ENCODE assay signal across 12 cellular contexts in the genomic region with DNA sequence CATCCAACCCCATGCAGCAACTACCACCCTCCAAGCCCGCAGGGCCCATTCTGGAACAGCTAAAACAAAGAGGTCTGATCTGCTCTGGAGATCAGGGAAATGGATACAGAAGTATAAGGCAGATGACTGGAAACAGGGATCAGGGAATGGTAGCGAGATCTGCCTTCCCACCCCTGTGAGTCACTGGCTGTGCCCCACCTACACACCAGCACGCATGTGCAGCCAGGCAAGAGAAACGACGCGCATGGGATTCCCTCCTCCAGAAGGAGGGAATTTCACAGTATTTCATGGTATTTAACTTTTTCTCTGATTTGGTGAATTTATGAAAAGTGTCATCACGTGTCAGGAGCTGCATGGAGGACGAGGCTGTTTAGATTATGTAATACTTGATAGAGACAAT.
A peak's percentile ranks its signal among the peaks of the same experiment; 100 is the strongest.
DNase-seq lines count a peak whose midpoint lies in the region; ATAC-seq, FAIRE-seq and TF ChIP-seq lines count a peak whose summit lies in the region.
"Had no signal": no experiment of that assay in that cellular context is flagged by ENCODE, and none has a peak within 500 bp of the region (broad histone marks: within the 10 kb centered on the region; RNA-seq: fewer than 3 reads in every experiment).

No MANE protein-coding gene starts in this region.

- H3K9me3 ChIP-seq in RWPE2 (ENCODE audit: severe bottlenecking): no peaks in the 10 kb centered on the region

- H3K4me1 Mint-ChIP-seq in activated T-cell treated with anti-CD3 and anti-CD28 coated beads, Interleukin-2, amount 50 U/mL, for 24 hours (ENCODE audit: low read depth): no peaks in the 10 kb centered on the region
- no peaks in the 10 kb centered on the region for H3K4me1 Mint-ChIP-seq in natural killer cell

- no peaks in the 10 kb centered on the region for H3K9me3 Mint-ChIP-seq in activated T-cell treated with anti-CD3 and anti-CD28 coated beads, Interleukin-2, amount 50 U/mL, for 24 hours
- H3K9me3 Mint-ChIP-seq in natural killer cell: no peaks in the 10 kb centered on the region
- H3K9me3 Mint-ChIP-seq: stimulated activated naive CD8-positive, alpha-beta T cell treated with anti-CD3 and anti-CD28 coated beads, Interleukin-15, Interleukin-2, amounts not matched to agents 100 ng/mL and 50 ng/mL, for 24 hours had no signal

- H3K27ac ChIP-seq in RWPE2 (ENCODE audit: poor library complexity, severe bottlenecking): no peak overlapping the region

- H3K36me3 ChIP-seq in RWPE2 (ENCODE audit: low read depth): no peaks in the 10 kb centered on the region

- H3K27me3 Mint-ChIP-seq in activated T-cell treated with anti-CD3 and anti-CD28 coated beads, Interleukin-2, amount 50 U/mL, for 24 hours: no peaks in the 10 kb centered on the region
- H3K27me3 Mint-ChIP-seq in natural killer cell (ENCODE audit: low read depth in 2 of 2): peaks cover 9 to 23% of the 10 kb centered on the region in 2 donors
- H3K27me3 Mint-ChIP-seq: stimulated activated naive CD8-positive, alpha-beta T cell treated with anti-CD3 and anti-CD28 coated beads, Interleukin-15, Interleukin-2, amounts not matched to agents 100 ng/mL and 50 ng/mL, for 24 hours had no signal

- intact Hi-C loops in left cardiac atrium (cut with DNase I): no loop called here
- intact Hi-C loops in natural killer cell (cut with micrococcal nuclease): no loop called here

- H3K4me3 ChIP-seq in AG10803 (ENCODE audit: low read length): no peak overlapping the region
- no peak overlapping the region for H3K4me3 ChIP-seq in RWPE2 (ENCODE audit: severe bottlenecking)

- no peak overlapping the region for H3K27ac Mint-ChIP-seq in activated T-cell treated with anti-CD3 and anti-CD28 coated beads, Interleukin-2, amount 50 U/mL, for 24 hours
- H3K27ac Mint-ChIP-seq in natural killer cell: no peak overlapping the region
- H3K27ac Mint-ChIP-seq: stimulated activated naive CD8-positive, alpha-beta T cell treated with anti-CD3 and anti-CD28 coated beads, Interleukin-15, Interleukin-2, amounts not matched to agents 100 ng/mL and 50 ng/mL, for 24 hours had no signal

- DNase-seq in AG10803 (ENCODE audit: low read depth): peak; percentile 62
- no peak for DNase-seq in RWPE2 (ENCODE audit: low spot score)
- DNase-seq in left cardiac atrium: peak; percentile 58
- peak; percentile 13 for DNase-seq in putamen (ENCODE audit: low spot score)
- no peak for DNase-seq in activated T-cell treated with anti-CD3 and anti-CD28 coated beads, Interleukin-2, amount 50 U/mL, for 24 hours
- DNase-seq in natural killer cell: no peak
- no peak for DNase-seq in D721Med (ENCODE audit: insufficient read length, low spot score)
- DNase-seq: activated T-cell treated with anti-CD3 and anti-CD28 coated beads, Interleukin-2, amount 50 U/mL, for 48 hours had no signal

- H3K4me3 Mint-ChIP-seq in activated T-cell treated with anti-CD3 and anti-CD28 coated beads, Interleukin-2, amount 50 U/mL, for 24 hours: no peak overlapping the region
- H3K4me3 Mint-ChIP-seq in natural killer cell: no peak overlapping the region
- H3K4me3 Mint-ChIP-seq: mesothelial cell of epicardium; stimulated activated naive CD8-positive, alpha-beta T cell treated with anti-CD3 and anti-CD28 coated beads, Interleukin-15, Interleukin-2, amounts not matched to agents 100 ng/mL and 50 ng/mL, for 24 hours had no signal

- ATAC-seq in RWPE2 (ENCODE audit: low read depth) (peak; percentile 48; the same call in 1 of the 3 replicates), left cardiac atrium (peak; percentile 70 to 95), GM19467 (IDR thresholded peaks at IDR 0.05; ENCODE audit: unreplicated experiment) (no peak), natural killer cell (no peak)

- H3K27me3 ChIP-seq in RWPE2 (ENCODE audit: insufficient read depth, poor library complexity, severe bottlenecking): no peaks in the 10 kb centered on the region

- peaks cover 5% of the 10 kb centered on the region for H3K4me1 ChIP-seq in RWPE2 (ENCODE audit: insufficient read depth, poor library complexity, severe bottlenecking)

- FAIRE-seq in D721Med (lab: Jason Lieb, UNC): no peak
- FAIRE-seq: TTC549 had no signal

- TF ChIP-seq CTCF in AG10803 (conservative IDR thresholded peaks at IDR 0.05; ENCODE audit: low read length) (no peak), RWPE2 (IDR thresholded peaks at IDR 0.05; ENCODE audit: poor library complexity, severe bottlenecking) (no peak), natural killer cell (IDR thresholded peaks at IDR 0.05) (no peak), D721Med (IDR thresholded peaks at IDR 0.05; ENCODE audit: insufficient read depth, missing control alignments) (no peak)

- no peaks in the 10 kb centered on the region for H3K36me3 Mint-ChIP-seq in activated T-cell treated with anti-CD3 and anti-CD28 coated beads, Interleukin-2, amount 50 U/mL, for 24 hours (ENCODE audit: low read depth)
- no peaks in the 10 kb centered on the region for H3K36me3 Mint-ChIP-seq in natural killer cell
- H3K36me3 Mint-ChIP-seq: mesothelial cell of epicardium had no signal

Comparison
In these comparisons a context has a peak if more than half of its experiments do, and no peak if none do; other contexts are left out.
1. DNase-seq: peak in AG10803 (single experiment), left cardiac atrium (single experiment) and putamen (single experiment); none in RWPE2 (single experiment), activated T-cell treated with anti-CD3 and anti-CD28 coated beads, Interleukin-2, amount 50 U/mL, for 24 hours (single experiment), natural killer cell (single experiment) and D721Med (single experiment).
2. ATAC-seq: peak in RWPE2 (single experiment) and left cardiac atrium (2 of 2); none in GM19467 (single experiment) and natural killer cell (0 of 3).